Comparison of ENCODE assay signal across 17 cellular contexts in genomic region chr16:89045181-89045815, GRCh38. TPM values are rescaled to one million over a fixed set of nuclear protein-coding genes. Genes with fewer than 3 reads are reported as not detected.
DNase-seq lines count a peak whose midpoint lies in the region; ATAC-seq and TF ChIP-seq lines count a peak whose summit lies in the region.
"Had no signal": no experiment of that assay in that cellular context is flagged by ENCODE, and none has a peak within 500 bp of the region (broad histone marks: within the 10 kb centered on the region; RNA-seq: fewer than 3 reads in every experiment).

No MANE protein-coding gene starts in this region.

- no peak overlapping the region for H3K4me2 ChIP-seq in osteoblast (ENCODE audit: insufficient read depth, low read length)

- intact Hi-C loops in left ventricle myocardium inferior (cut with micrococcal nuclease) (no loop called here), aorta (cut with DNase I) (no loop called here)

- ATAC-seq in RWPE2 (ENCODE audit: low read depth), result no peak
- ATAC-seq in aorta (ENCODE audit: low FRiP score), result no peak
- no peak for ATAC-seq in GM18502 (IDR thresholded peaks at IDR 0.05; ENCODE audit: poor library complexity, unreplicated experiment)
- ATAC-seq: HCT116 had no signal

- H3K27ac ChIP-seq in left ventricle myocardium inferior (replicated peaks), result no peak overlapping the region
- H3K27ac ChIP-seq in right atrium auricular region, result no peak overlapping the region
- H3K27ac ChIP-seq in RWPE2 (ENCODE audit: poor library complexity, severe bottlenecking), result no peak overlapping the region
- no peak overlapping the region for H3K27ac ChIP-seq in osteoblast (ENCODE audit: low read depth, low read length)
- H3K27ac ChIP-seq in aorta (ENCODE audit: low read depth in 1 of 2, low read length in 2 of 2), result no peak overlapping the region
- H3K27ac ChIP-seq: Peyer's patch, SK-N-MC had no signal

- no peaks in the 10 kb centered on the region for H4K20me1 ChIP-seq in osteoblast (ENCODE audit: insufficient read depth, low read length)

- H3K27me3 ChIP-seq in left ventricle myocardium inferior (ENCODE audit: low read depth), result peaks cover 98% of the 10 kb centered on the region
- no peaks in the 10 kb centered on the region for H3K27me3 ChIP-seq in right atrium auricular region
- peaks cover 11% of the 10 kb centered on the region for H3K27me3 ChIP-seq in RWPE2 (ENCODE audit: insufficient read depth, poor library complexity, severe bottlenecking)
- peaks cover 14% of the 10 kb centered on the region for H3K27me3 ChIP-seq in osteoblast (ENCODE audit: insufficient read depth, low read length)
- no peaks in the 10 kb centered on the region for H3K27me3 ChIP-seq in aorta (ENCODE audit: control insufficient read depth in 1 of 2, insufficient read depth in 2 of 2, low read length in 1 of 2)

- H3K36me3 ChIP-seq in left ventricle myocardium inferior (no peaks in the 10 kb centered on the region), right atrium auricular region (no peaks in the 10 kb centered on the region), RWPE2 (ENCODE audit: low read depth) (no peaks in the 10 kb centered on the region), osteoblast (ENCODE audit: insufficient read depth, low read length) (no peaks in the 10 kb centered on the region), aorta (ENCODE audit: control insufficient read depth in 1 of 2, insufficient read depth in 2 of 2, low read length in 1 of 2) (no peaks in the 10 kb centered on the region)
- H3K36me3 ChIP-seq: Peyer's patch had no signal

- H3K9me3 ChIP-seq in left ventricle myocardium inferior (replicated peaks) (no peaks in the 10 kb centered on the region), right atrium auricular region (no peaks in the 10 kb centered on the region), RWPE2 (ENCODE audit: severe bottlenecking) (no peaks in the 10 kb centered on the region), osteoblast (ENCODE audit: low read depth, low read length) (no peaks in the 10 kb centered on the region), aorta (ENCODE audit: control insufficient read depth, low read length) (no peaks in the 10 kb centered on the region)
- H3K9me3 ChIP-seq: Peyer's patch had no signal

- H3K79me2 ChIP-seq in osteoblast (ENCODE audit: insufficient read depth, low read length), result no peaks in the 10 kb centered on the region

- H3K4me1 ChIP-seq in left ventricle myocardium inferior (no peaks in the 10 kb centered on the region), right atrium auricular region (no peaks in the 10 kb centered on the region), RWPE2 (ENCODE audit: insufficient read depth, poor library complexity, severe bottlenecking) (no peaks in the 10 kb centered on the region), osteoblast (ENCODE audit: insufficient read depth, low read length) (no peaks in the 10 kb centered on the region), aorta (ENCODE audit: control insufficient read depth in 1 of 2, insufficient read depth in 2 of 2, low read length in 2 of 2) (no peaks in the 10 kb centered on the region)
- H3K4me1 ChIP-seq: Peyer's patch had no signal

- WGBS in aorta, 2 donors, result 43 to 45% methylated on average over 12 of the region's 12 CpGs

- no peak overlapping the region for H2AFZ ChIP-seq in osteoblast (ENCODE audit: low read length)

- H3K4me3 ChIP-seq in left ventricle myocardium inferior (no peak overlapping the region), right atrium auricular region (no peak overlapping the region), RWPE2 (ENCODE audit: severe bottlenecking) (no peak overlapping the region), osteoblast (ENCODE audit: insufficient read depth, low read length) (no peak overlapping the region), aorta (ENCODE audit: low read length in 2 of 2) (no peak overlapping the region)
- H3K4me3 ChIP-seq: Peyer's patch, SK-N-MC had no signal

- TF ChIP-seq CTCF in left ventricle myocardium inferior (IDR thresholded peaks at IDR 0.05; ENCODE audit: borderline replicate concordance) (no peak), right atrium auricular region (IDR thresholded peaks at IDR 0.05) (no peak), RWPE2 (IDR thresholded peaks at IDR 0.05; ENCODE audit: poor library complexity, severe bottlenecking) (no peak), osteoblast (IDR thresholded peaks at IDR 0.05; ENCODE audit: extremely low read depth, low read depth, low read length) (no peak)

- DNase-seq in left ventricle myocardium inferior (peak; percentile 11), right atrium auricular region (ENCODE audit: low spot score) (no peak), RWPE2 (ENCODE audit: low spot score) (peak; percentile 48), osteoblast (ENCODE audit: insufficient read length, low spot score, missing footprints) (peak; percentile 59), aorta (peak; percentile 30 to 65), SKM-1 (lab: John Stamatoyannopoulos, UW; ENCODE audit: unreplicated experiment) (no peak)
- DNase-seq: CD4-positive, CD25-positive, alpha-beta regulatory T cell; KG1; NCI-H1436; NCI-H187 treated with DMSO at 0.1 percent for 48 hours; NCI-H2107; NCI-H510A; NK-92 treated with Interleukin-12 subunit alpha and Interleukin-12 subunit beta, amount 100 ng/mL, for 24 hours; Peyer's patch had no signal

RNA-seq across cellular contexts. Expression of gene ACSF3, which starts 48.4 kb away (rescaled TPM):
- total RNA-seq in left ventricle myocardium inferior, result 16.7 TPM
- 10 to 100 TPM; 13.4 to 15.9 TPM for total RNA-seq in right atrium auricular region
- 25.6 and 29.3 TPM in 2 replicates for total RNA-seq in osteoblast
- total RNA-seq in aorta, result 10 to 100 TPM; 19.3 to 33.2 TPM
- 10 to 100 TPM; 20.0 to 48.4 TPM for polyA plus RNA-seq in aorta

Comparison
In these comparisons a context has a peak if more than half of its experiments do, and no peak if none do; other contexts are left out.
1. DNase-seq: peak in left ventricle myocardium inferior (single experiment), RWPE2 (single experiment), osteoblast (single experiment) and aorta (2 of 2); none in right atrium auricular region (single experiment) and SKM-1 (single experiment).